Comparison of ENCODE assay signal across 30 cellular contexts in the genomic region with DNA sequence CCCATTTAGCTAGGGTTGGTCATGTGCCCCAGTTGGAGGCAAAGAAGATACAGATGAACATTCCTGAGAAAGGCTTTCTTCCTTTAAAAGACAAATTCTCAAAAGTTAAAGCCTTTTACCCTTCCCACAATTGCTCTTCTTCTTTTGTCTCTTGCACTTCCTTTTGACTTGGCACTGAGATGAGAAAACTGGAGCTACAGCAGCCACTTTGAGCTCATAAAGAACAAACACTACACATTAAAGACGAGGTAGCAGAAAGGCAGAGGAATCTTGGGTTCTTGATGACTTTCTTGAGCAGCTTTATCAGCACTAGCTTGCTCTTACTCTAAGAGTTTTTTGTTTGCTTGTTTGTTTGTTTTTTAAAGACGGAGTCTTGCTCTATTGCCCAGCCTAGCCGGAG.
"Had no signal": no experiment of that assay in that cellular context is flagged by ENCODE, and none has a peak within 500 bp of the region (broad histone marks: within the 10 kb centered on the region; RNA-seq: fewer than 3 reads in every experiment).

No MANE protein-coding gene starts in this region.

- ATAC-seq: effector memory CD8-positive, alpha-beta T cell; esophagus mucosa; foreskin keratinocyte; gastrocnemius medialis; gastroesophageal sphincter; heart left ventricle; heart right ventricle had no signal

- H3K4me3 Mint-ChIP-seq: dendritic cell treated with granulocyte-macrophage colony-stimulating factor and Interleukin-4, amounts not matched to agents 40 ng/mL and 50 ng/mL, for 4 days; effector memory CD8-positive, alpha-beta T cell; endodermal cell had no signal

- H3K4me2 ChIP-seq: hepatocyte had no signal

- H3K27ac Mint-ChIP-seq: dendritic cell treated with granulocyte-macrophage colony-stimulating factor and Interleukin-4, amounts not matched to agents 40 ng/mL and 50 ng/mL, for 4 days; effector memory CD8-positive, alpha-beta T cell; endodermal cell had no signal

- H3K36me3 ChIP-seq: colonic mucosa, esophagus muscularis mucosa, esophagus squamous epithelium, gastrocnemius medialis, gastroesophageal sphincter, heart left ventricle, heart right ventricle had no signal

- DNase-seq: colonic mucosa; cortex of kidney; dermis blood vessel endothelial cell; dorsolateral prefrontal cortex; effector CD4-positive, alpha-beta T cell; effector CD8-positive, alpha-beta T cell; effector memory CD4-positive, alpha-beta T cell; effector memory CD8-positive, alpha-beta T cell; endodermal cell; erythroblast; esophagus squamous epithelium; foreskin fibroblast; foreskin keratinocyte; foreskin melanocyte; gastrocnemius medialis; glutamatergic neuron; head of caudate nucleus; heart left ventricle; heart right ventricle had no signal

- H3K4me1 ChIP-seq: colonic mucosa, esophagus muscularis mucosa, esophagus squamous epithelium, foreskin keratinocyte, gastrocnemius medialis had no signal

- H3K27ac ChIP-seq: colonic mucosa, coronary artery, dorsolateral prefrontal cortex, epithelial cell of prostate, esophagus muscularis mucosa, esophagus squamous epithelium, foreskin keratinocyte, gastrocnemius medialis, gastroesophageal sphincter, heart left ventricle, heart right ventricle, hepatocyte had no signal

- H3K9me3 ChIP-seq: colonic mucosa, gastrocnemius medialis, heart left ventricle had no signal

- H3K27me3 ChIP-seq: colonic mucosa, esophagus muscularis mucosa, foreskin keratinocyte, gastrocnemius medialis, gastroesophageal sphincter, heart left ventricle, heart right ventricle, hepatocyte had no signal

- H3K27me3 Mint-ChIP-seq: dendritic cell treated with granulocyte-macrophage colony-stimulating factor and Interleukin-4, amounts not matched to agents 40 ng/mL and 50 ng/mL, for 4 days had no signal

- H3K9me3 Mint-ChIP-seq: effector memory CD8-positive, alpha-beta T cell had no signal

- H3K79me2 ChIP-seq: hepatocyte had no signal

- H2AFZ ChIP-seq: hepatocyte had no signal

- H3K4me3 ChIP-seq: colonic mucosa, coronary artery, dorsolateral prefrontal cortex, esophagus muscularis mucosa, esophagus squamous epithelium, gastrocnemius medialis, gastroesophageal sphincter, heart left ventricle, heart right ventricle, hepatocyte had no signal

- FAIRE-seq: colon, endometrium, endothelial cell of umbilical vein, frontal cortex had no signal
